Comparison of ENCODE assay signal across 23 cellular contexts in the genomic region with DNA sequence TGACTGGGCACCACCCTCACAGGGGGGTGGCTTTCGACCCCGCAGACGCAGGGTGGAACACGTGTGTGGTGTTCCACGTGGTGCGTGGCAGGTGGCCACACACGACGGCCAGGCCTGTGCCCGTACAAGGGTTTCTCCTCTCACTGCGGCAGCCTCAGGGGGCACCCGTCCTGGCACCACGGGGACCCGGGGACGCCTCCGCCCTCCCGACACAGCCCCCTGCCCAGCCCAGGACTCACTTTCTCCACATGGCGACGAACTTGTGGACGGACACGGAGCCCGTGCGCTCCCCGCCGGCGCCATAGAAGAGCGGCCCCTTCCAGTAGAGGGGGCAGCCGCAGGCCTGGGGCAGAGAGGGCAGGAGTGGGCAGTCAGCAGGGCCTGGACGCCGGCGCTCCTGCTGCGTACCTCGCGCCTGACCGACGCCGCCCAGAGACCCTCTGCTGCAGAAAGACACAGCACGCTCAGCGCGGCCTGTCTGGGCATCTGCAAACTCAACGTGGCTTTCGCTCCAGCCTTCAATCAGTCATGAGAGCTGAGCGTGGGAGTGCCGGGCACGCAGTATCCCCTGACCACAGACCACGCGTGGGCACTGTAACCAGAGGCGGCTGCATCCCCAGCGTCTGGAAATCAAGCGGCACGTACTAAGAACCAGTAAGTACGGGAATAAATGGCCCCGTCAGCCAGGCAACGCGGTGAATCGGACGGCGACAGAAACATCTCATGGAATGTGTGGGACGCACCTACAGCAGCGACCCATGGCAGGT. TPM values are rescaled to one million over a fixed set of nuclear protein-coding genes. Genes with fewer than 3 reads are reported as not detected.
DNase-seq lines count a peak whose midpoint lies in the region; ATAC-seq and TF ChIP-seq lines count a peak whose summit lies in the region.
"Had no signal": no experiment of that assay in that cellular context is flagged by ENCODE, and none has a peak within 500 bp of the region (broad histone marks: within the 10 kb centered on the region; RNA-seq: fewer than 3 reads in every experiment).

No MANE protein-coding gene starts in this region.

- TF ChIP-seq EP300 in sigmoid colon (IDR thresholded peaks at IDR 0.05): no peak

- ATAC-seq in heart left ventricle: peak in 1 of 4 donors; percentile 5
- no peak for ATAC-seq in lower lobe of right lung
- ATAC-seq: GM12878 had no signal

- H3K9me3 ChIP-seq in heart left ventricle (no peaks in the 10 kb centered on the region), lower lobe of right lung (no peaks in the 10 kb centered on the region), sigmoid colon (no peaks in the 10 kb centered on the region)
- H3K9me3 ChIP-seq: Caco-2, Peyer's patch had no signal

- no peak for TF ChIP-seq POLR2A in heart left ventricle (IDR thresholded peaks at IDR 0.05)
- TF ChIP-seq POLR2A in sigmoid colon (IDR thresholded peaks at IDR 0.05): no peak

- H3K4me3 ChIP-seq in heart left ventricle: no peak overlapping the region
- no peak overlapping the region for H3K4me3 ChIP-seq in lower lobe of right lung
- H3K4me3 ChIP-seq in sigmoid colon: no peak overlapping the region
- H3K4me3 ChIP-seq: BLaER1 treated with 17β-estradiol and CSF1 and Interleukin-3, amounts not matched to agents 10 nM and 100 nM; GM12878; GM23338; Peyer's patch had no signal

- peak; percentile 19 for DNase-seq in activated CD4-positive, CD25-positive, alpha-beta regulatory T cell treated with anti-CD3 and anti-CD28 coated beads, Interleukin-2, amount 50 U/mL, for 72 hours
- DNase-seq in activated CD4-positive, CD25-positive, alpha-beta regulatory T cell (lab: John Stamatoyannopoulos, UW): no peak
- DNase-seq in heart left ventricle (peak in 3 of 5 donors; percentile 15 to 50 (median 20)), lower lobe of right lung (peak; percentile 43), sigmoid colon (peak; percentile 55), ACHN (no peak), NCI-H187 (lab: John Stamatoyannopoulos, UW) (no peak), NCI-H510A (lab: John Stamatoyannopoulos, UW) (no peak)
- DNase-seq: Caco-2; CD4-positive, alpha-beta memory T cell; DMS 273 treated with DMSO at 0.1 percent for 48 hours; DND-41; HCEC 1CT; Kasumi-1; NCI-H1694; NCI-H2081 treated with DMSO at 0.1 percent for 48 hours; NCI-H2171 treated with DMSO at 0.1 percent for 48 hours; NCI-H526; Peyer's patch had no signal

- TF ChIP-seq CTCF in heart left ventricle (IDR thresholded peaks at IDR 0.05) (no peak), lower lobe of right lung (IDR thresholded peaks at IDR 0.05) (no peak), sigmoid colon (IDR thresholded peaks at IDR 0.05) (no peak)

- 96 to 98% (median 97%) methylated on average over 45 to 59 of the region's 59 CpGs for WGBS in heart left ventricle, 4 donors
- WGBS in sigmoid colon, 2 donors: 97% methylated on average over 59 of the region's 59 CpGs

- H3K27ac ChIP-seq in heart left ventricle: no peak overlapping the region
- no peak overlapping the region for H3K27ac ChIP-seq in lower lobe of right lung
- H3K27ac ChIP-seq in sigmoid colon: no peak overlapping the region
- H3K27ac ChIP-seq: 22Rv1; BLaER1 treated with 17β-estradiol and CSF1 and Interleukin-3, amounts not matched to agents 10 nM and 100 nM; Peyer's patch had no signal

- H3K36me3 ChIP-seq in heart left ventricle: peaks cover 0 to 29% (median 12%) of the 10 kb centered on the region in 9 donors
- no peaks in the 10 kb centered on the region for H3K36me3 ChIP-seq in lower lobe of right lung
- peaks cover 0 to 11% (median 3%) of the 10 kb centered on the region in 4 donors for H3K36me3 ChIP-seq in sigmoid colon

- in situ Hi-C loops in ACHN (cut with HindIII; ENCODE audit: low pct_ligation_motif_present, low pct_unique_long_range_greater_than_20kb, low sequenced_read_pairs): no loop called here

- no peaks in the 10 kb centered on the region for H3K27me3 ChIP-seq in heart left ventricle
- no peaks in the 10 kb centered on the region for H3K27me3 ChIP-seq in lower lobe of right lung (ENCODE audit: low read depth)
- no peaks in the 10 kb centered on the region for H3K27me3 ChIP-seq in sigmoid colon
- H3K27me3 ChIP-seq: BLaER1 treated with 17β-estradiol and CSF1 and Interleukin-3, amounts not matched to agents 10 nM and 100 nM; Peyer's patch had no signal

- H3K4me1 ChIP-seq in heart left ventricle (peaks cover 0 to 13% (median 5%) of the 10 kb centered on the region in 12 donors), lower lobe of right lung (no peaks in the 10 kb centered on the region), sigmoid colon (no peaks in the 10 kb centered on the region)
- H3K4me1 ChIP-seq: Caco-2, Peyer's patch had no signal

- intact Hi-C loops in heart left ventricle (cut with DNase I): no loop called here
- intact Hi-C loops in lower lobe of right lung (cut with DNase I): no loop called here
- intact Hi-C loops in sigmoid colon (cut with DNase I): no loop called here

RNA-seq across cellular contexts. Expression of a gene that starts 28.9 kb away (rescaled TPM):
- 10 to 100 TPM; 31.3 to 71.5 (median 47.5) TPM for total RNA-seq in heart left ventricle
- 100 to 1,000 TPM in 1 of 2 donors, 10 to 100 TPM in 1; 50.6 to 102 TPM for polyA plus RNA-seq in heart left ventricle
- total RNA-seq in lower lobe of right lung: 47.1 TPM
- 10 to 100 TPM; 22.4 to 40.3 (median 30.9) TPM for total RNA-seq in sigmoid colon
- polyA plus RNA-seq in sigmoid colon: 10 to 100 TPM; 36.0 to 65.8 (median 36.5) TPM

RNA-seq across cellular contexts. Expression of a gene that starts 39.2 kb away (rescaled TPM):
- total RNA-seq in heart left ventricle (100 to 1,000 TPM in 8 of 9 donors, 10 to 100 TPM in 1; 98.3 to 186 (median 113) TPM), lower lobe of right lung (11.2 TPM), sigmoid colon (10 to 100 TPM in 1 of 4 donors, 1 to 10 TPM in 3; 3.2 to 16.1 (median 6.6) TPM)
- polyA plus RNA-seq in heart left ventricle (100 to 1,000 TPM in 1 of 2 donors, 10 to 100 TPM in 1; 60.9 to 181 TPM), sigmoid colon (10 to 100 TPM in 1 of 3 donors, 1 to 10 TPM in 2; 2.1 to 13.3 (median 5.4) TPM)

Comparison
In these comparisons a context has a peak if more than half of its experiments do, and no peak if none do; other contexts are left out.
1. DNase-seq: peak in activated CD4-positive, CD25-positive, alpha-beta regulatory T cell treated with anti-CD3 and anti-CD28 coated beads, Interleukin-2, amount 50 U/mL, for 72 hours (single experiment), heart left ventricle (3 of 5), lower lobe of right lung (single experiment) and sigmoid colon (single experiment); none in activated CD4-positive, CD25-positive, alpha-beta regulatory T cell (0 of 4), ACHN (single experiment), NCI-H187 (0 of 2) and NCI-H510A (single experiment).